In genomic region chr5:78235289-78235688, GRCh38 we compare ENCODE assay signal across 17 cellular contexts. TPM values are rescaled to one million over a fixed set of nuclear protein-coding genes. Genes with fewer than 3 reads are reported as not detected.
A peak's percentile ranks its signal among the peaks of the same experiment; 100 is the strongest.
DNase-seq lines count a peak whose midpoint lies in the region; ATAC-seq and TF ChIP-seq lines count a peak whose summit lies in the region.
"Had no signal": no experiment of that assay in that cellular context is flagged by ENCODE, and none has a peak within 500 bp of the region (broad histone marks: within the 10 kb centered on the region; RNA-seq: fewer than 3 reads in every experiment).

No MANE protein-coding gene starts in this region.

- DNase-seq in NCI-H748 (lab: John Stamatoyannopoulos, UW; ENCODE audit: unreplicated experiment) (peak; percentile 20), NCI-H748 treated with DMSO at 0.1 percent for 48 hours (lab: John Stamatoyannopoulos, UW) (no peak), NCI-H774 (lab: John Stamatoyannopoulos, UW) (peak; percentile 17), fibroblast of gingiva (ENCODE audit: low read depth) (peak; percentile 61), nephron progenitor cell (no peak), tibial nerve (ENCODE audit: low spot score in 2 of 2) (no peak)
- DNase-seq: activated CD4-positive, alpha-beta T cell treated with anti-CD3 and anti-CD28 coated beads, Interleukin-2, amount 10 ng/mL, durations not matched to agents 7 days and 5 days; activated naive CD4-positive, alpha-beta T cell treated with anti-CD3 and anti-CD28 coated beads for 36 hours; activated T-cell treated with anti-CD3 and anti-CD28 coated beads for 4 hours; naive B cell; NCI-H2081 treated with DMSO at 0.1 percent for 48 hours; NCI-H69; Peyer's patch had no signal

- no peak overlapping the region for H3K4me3 Mint-ChIP-seq in nephron progenitor cell
- H3K4me3 Mint-ChIP-seq: activated CD4-positive, alpha-beta T cell treated with anti-CD3 and anti-CD28 coated beads, Interleukin-2, amount 10 ng/mL, durations not matched to agents 7 days and 5 days; activated naive CD4-positive, alpha-beta T cell treated with anti-CD3 and anti-CD28 coated beads for 36 hours; naive B cell; stimulated activated naive CD8-positive, alpha-beta T cell treated with anti-CD3 and anti-CD28 coated beads, Interleukin-15, Interleukin-2, amounts not matched to agents 100 ng/mL and 50 ng/mL, for 24 hours had no signal

- H3K4me3 ChIP-seq in skeletal muscle satellite cell (ENCODE audit: low read length) (no peak overlapping the region), tibial nerve (no peak overlapping the region)
- H3K4me3 ChIP-seq: lung, Peyer's patch had no signal

- ATAC-seq in HG03159 (IDR thresholded peaks at IDR 0.05; ENCODE audit: unreplicated experiment) = no peak

- no peak overlapping the region for H3K27ac ChIP-seq in tibial nerve
- H3K27ac ChIP-seq: Peyer's patch had no signal

- peak overlapping the region; percentile 16 for H3K4me2 ChIP-seq in skeletal muscle satellite cell (ENCODE audit: low read length)

- H3K4me1 ChIP-seq in skeletal muscle satellite cell (ENCODE audit: control insufficient read depth, insufficient read depth, low read length) (peaks cover 12% of the 10 kb centered on the region), tibial nerve (no peaks in the 10 kb centered on the region)

- H3K36me3 Mint-ChIP-seq in nephron progenitor cell (ENCODE audit: low read depth) = peaks cover 45% of the 10 kb centered on the region

- no peak for TF ChIP-seq POLR2A in tibial nerve (IDR thresholded peaks at IDR 0.05)

- TF ChIP-seq CTCF in nephron progenitor cell (IDR thresholded peaks at IDR 0.05) (no peak), tibial nerve (IDR thresholded peaks at IDR 0.05) (no peak)

- 72 to 77% methylated on average over 3 of the region's 3 CpGs for WGBS in tibial nerve, 2 donors

- H3K27me3 Mint-ChIP-seq in nephron progenitor cell (ENCODE audit: low read depth, poor library complexity) = no peaks in the 10 kb centered on the region
- H3K27me3 Mint-ChIP-seq: activated CD4-positive, alpha-beta T cell treated with anti-CD3 and anti-CD28 coated beads, Interleukin-2, amount 10 ng/mL, durations not matched to agents 7 days and 5 days; naive B cell; stimulated activated naive CD8-positive, alpha-beta T cell treated with anti-CD3 and anti-CD28 coated beads, Interleukin-15, Interleukin-2, amounts not matched to agents 100 ng/mL and 50 ng/mL, for 24 hours had no signal

- no peaks in the 10 kb centered on the region for H3K9me3 ChIP-seq in skeletal muscle satellite cell (replicated peaks; ENCODE audit: low read length)
- H3K9me3 ChIP-seq in tibial nerve = no peaks in the 10 kb centered on the region
- H3K9me3 ChIP-seq: Peyer's patch had no signal

- H3K9ac ChIP-seq in skeletal muscle satellite cell (ENCODE audit: low read depth, low read length) = no peak overlapping the region

- H3K27ac Mint-ChIP-seq in nephron progenitor cell = no peak overlapping the region
- H3K27ac Mint-ChIP-seq: activated CD4-positive, alpha-beta T cell treated with anti-CD3 and anti-CD28 coated beads, Interleukin-2, amount 10 ng/mL, durations not matched to agents 7 days and 5 days; activated naive CD4-positive, alpha-beta T cell treated with anti-CD3 and anti-CD28 coated beads for 36 hours; naive B cell; stimulated activated naive CD8-positive, alpha-beta T cell treated with anti-CD3 and anti-CD28 coated beads, Interleukin-15, Interleukin-2, amounts not matched to agents 100 ng/mL and 50 ng/mL, for 24 hours had no signal

- H3K9me3 Mint-ChIP-seq in nephron progenitor cell = peaks cover 10% of the 10 kb centered on the region
- H3K9me3 Mint-ChIP-seq: activated CD4-positive, alpha-beta T cell treated with anti-CD3 and anti-CD28 coated beads, Interleukin-2, amount 10 ng/mL, durations not matched to agents 7 days and 5 days; activated naive CD4-positive, alpha-beta T cell treated with anti-CD3 and anti-CD28 coated beads for 36 hours; naive B cell; stimulated activated naive CD8-positive, alpha-beta T cell treated with anti-CD3 and anti-CD28 coated beads, Interleukin-15, Interleukin-2, amounts not matched to agents 100 ng/mL and 50 ng/mL, for 24 hours had no signal

- H3K27me3 ChIP-seq in skeletal muscle satellite cell (ENCODE audit: control insufficient read depth, insufficient read depth, low read length) (no peaks in the 10 kb centered on the region), tibial nerve (no peaks in the 10 kb centered on the region)
- H3K27me3 ChIP-seq: Peyer's patch had no signal

- no peaks in the 10 kb centered on the region for H3K4me1 Mint-ChIP-seq in nephron progenitor cell
- H3K4me1 Mint-ChIP-seq: activated CD4-positive, alpha-beta T cell treated with anti-CD3 and anti-CD28 coated beads, Interleukin-2, amount 10 ng/mL, durations not matched to agents 7 days and 5 days had no signal

- H3K36me3 ChIP-seq in skeletal muscle satellite cell (ENCODE audit: insufficient read depth, low read length) (no peaks in the 10 kb centered on the region), tibial nerve (peaks cover 0 to 21% (median 0%) of the 10 kb centered on the region in 3 donors)

- no peak for TF ChIP-seq EP300 in tibial nerve (IDR thresholded peaks at IDR 0.05)

RNA-seq across cellular contexts. Expression of gene AP3B1, which starts 59.2 kb away (rescaled TPM):
- 54.4 and 66.9 TPM in 2 replicates for total RNA-seq in skeletal muscle satellite cell (2012; rRNA removed)
- total RNA-seq in tibial nerve = 10 to 100 TPM; 23.1 to 51.0 (median 44.2) TPM

Comparison
In these comparisons a context has a peak if more than half of its experiments do, and no peak if none do; other contexts are left out.
1. DNase-seq: peak in NCI-H748 (single experiment), NCI-H774 (single experiment) and fibroblast of gingiva (single experiment); none in NCI-H748 treated with DMSO at 0.1 percent for 48 hours (single experiment), nephron progenitor cell (single experiment) and tibial nerve (0 of 2).